ENCODE assay signal across 8 cellular contexts in genomic region chr1:228108742-228109072, GRCh38. TPM values are rescaled to one million over a fixed set of nuclear protein-coding genes. Genes with fewer than 3 reads are reported as not detected.
A peak's percentile ranks its signal among the peaks of the same experiment; 100 is the strongest.
DNase-seq lines count a peak whose midpoint lies in the region; ATAC-seq and TF ChIP-seq lines count a peak whose summit lies in the region.

No MANE protein-coding gene starts in this region.

- ATAC-seq in SK-N-SH treated with all-trans-retinoic acid at 6 μM for 48 hours = no peak; the same call in 1 of the 3 replicates
- ATAC-seq in activated B cell treated with CpG ODN at 0.5 μM for 24 hours (ENCODE audit: low read depth) = no peak
- ATAC-seq in GM21367 (IDR thresholded peaks at IDR 0.05; ENCODE audit: unreplicated experiment) = no peak

- H3K27ac ChIP-seq in SK-N-SH (ENCODE audit: low read depth in 2 of 2, low read length in 1 of 2) (peak overlapping the region; percentile 43 to 79; a peak in 3 of 4 replicates), iPS-18a (ENCODE audit: low read length) (peak overlapping the region; percentile 42), substantia nigra (ENCODE audit: low read depth, low read length, poor library complexity, severe bottlenecking) (peak overlapping the region; percentile 86)

- H3K27me3 Mint-ChIP-seq in activated B cell treated with CpG ODN at 0.5 μM for 24 hours = no peaks in the 10 kb centered on the region

- H3K4me2 ChIP-seq in SK-N-SH = peak overlapping the region; percentile 89

- no peaks in the 10 kb centered on the region for H3K27me3 ChIP-seq in SK-N-SH (ENCODE audit: insufficient read depth)
- peaks cover 8% of the 10 kb centered on the region for H3K27me3 ChIP-seq in iPS-18a (ENCODE audit: control insufficient read depth, insufficient read depth, low read length)

- no peak for TF ChIP-seq EP300 in SK-N-SH (IDR thresholded peaks at IDR 0.05; ENCODE audit: borderline replicate concordance in 1 of 2, low read depth in 1 of 2, low read length in 1 of 2)

- H3K4me3 ChIP-seq in SK-N-SH (ENCODE audit: low read depth in 2 of 2, low read length in 1 of 2) (peak overlapping the region; percentile 100), iPS-18a (ENCODE audit: low read length) (peak overlapping the region; percentile 85)

- H3K27ac Mint-ChIP-seq in activated B cell treated with CpG ODN at 0.5 μM for 24 hours = peak overlapping the region; percentile 93

- H3K4me1 ChIP-seq in SK-N-SH (ENCODE audit: control insufficient read depth in 1 of 2, insufficient read depth in 2 of 2, low read depth in 1 of 2, low read length in 1 of 2) (peaks cover 7 to 33% of the 10 kb centered on the region in 2 experiments; a peak in 3 of 4 replicates), iPS-18a (ENCODE audit: control insufficient read depth, low read depth, low read length) (no peaks in the 10 kb centered on the region)

- H3F3A ChIP-seq in SK-N-SH (replicated peaks; ENCODE audit: insufficient read depth) = no peaks in the 10 kb centered on the region

- POLR2A ChIA-PET in SK-N-SH (lab: Yijun Ruan, JAX) = no interaction called here
- POLR2A ChIA-PET in activated B cell treated with CpG ODN at 0.5 μM for 24 hours (lab: Charles Lee) = interaction anchor here (0.6 to 2.8 kb wide), 4 partner anchors 26 to 58 kb away, joined by 3 to 20 read pairs (median 6); partner anchors contain the start of genes ARF1 and IBA57

- no peaks in the 10 kb centered on the region for H4K20me1 ChIP-seq in SK-N-SH (ENCODE audit: insufficient read depth)

- TF ChIP-seq CTCF in SK-N-SH (IDR thresholded peaks at IDR 0.05) (no peak), activated B cell treated with CpG ODN at 0.5 μM for 24 hours (IDR thresholded peaks at IDR 0.05) (no peak), GM10266 (IDR thresholded peaks at IDR 0.05; ENCODE audit: control insufficient read depth, insufficient read depth, low read depth, missing control alignments) (no peak)

- H3K9me3 ChIP-seq in SK-N-SH (no peaks in the 10 kb centered on the region), iPS-18a (ENCODE audit: control insufficient read depth, low read depth, low read length) (no peaks in the 10 kb centered on the region)

- no peaks in the 10 kb centered on the region for H3K9me2 ChIP-seq in SK-N-SH

- H3K79me2 ChIP-seq in SK-N-SH (ENCODE audit: insufficient read depth) = peaks cover 21% of the 10 kb centered on the region; the same call in 1 of the 2 replicates

- intact Hi-C loops in activated B cell treated with CpG ODN at 0.5 μM for 24 hours (cut with micrococcal nuclease) = loop anchor here (1.0 to 10.0 kb wide), 10 partner anchors 26 to 564 kb away; partner anchors contain the start of genes ARF1, GUK1, IBA57 and RNF187

- peak overlapping the region; percentile 77; the same call in 1 of the 2 replicates for H2AFZ ChIP-seq in SK-N-SH (ENCODE audit: low read depth)

- WGBS in SK-N-SH (ENCODE audit: low lambda C conversion rate) = 0% methylated on average over 1 of the region's 8 CpGs

- H3K9ac ChIP-seq in SK-N-SH (peak overlapping the region; percentile 93), iPS-18a (ENCODE audit: low read length) (peak overlapping the region; percentile 85)

- CTCF ChIA-PET in SK-N-SH (lab: Yijun Ruan, JAX) = interaction anchor here (5.6 kb wide), 1 partner anchor 22 kb away, joined by 31 read pairs; no protein-coding TSS in a partner anchor
- CTCF ChIA-PET in activated B cell treated with CpG ODN at 0.5 μM for 24 hours (lab: Charles Lee) = no interaction called here

- peaks cover 20% of the 10 kb centered on the region for H3K36me3 Mint-ChIP-seq in activated B cell treated with CpG ODN at 0.5 μM for 24 hours (ENCODE audit: low read depth)

- no peak for TF ChIP-seq RAD21 in SK-N-SH (IDR thresholded peaks at IDR 0.05; ENCODE audit: low read length)

- DNase-seq in SK-N-SH (no peak), activated B cell treated with CpG ODN at 0.5 μM for 24 hours (no peak), substantia nigra (lab: John Stamatoyannopoulos, UW) (no peak), GM10266 (ENCODE audit: extremely low spot score) (no peak), DMS114 treated with DMSO at 0.1 percent for 48 hours (lab: John Stamatoyannopoulos, UW; ENCODE audit: unreplicated experiment) (no peak)

- peak overlapping the region; percentile 92 for H3K4me3 Mint-ChIP-seq in activated B cell treated with CpG ODN at 0.5 μM for 24 hours

- H3K36me3 ChIP-seq in SK-N-SH (replicated peaks in 1 of 2; ENCODE audit: control insufficient read depth in 1 of 2, insufficient read depth in 2 of 2, low read length in 1 of 2) = peaks cover 6 to 23% of the 10 kb centered on the region in 2 experiments
- H3K36me3 ChIP-seq in iPS-18a (ENCODE audit: control insufficient read depth, low read depth, low read length) = peaks cover 19% of the 10 kb centered on the region

- no peaks in the 10 kb centered on the region for H3K9me3 Mint-ChIP-seq in activated B cell treated with CpG ODN at 0.5 μM for 24 hours

- H3K4me1 Mint-ChIP-seq in activated B cell treated with CpG ODN at 0.5 μM for 24 hours = peaks cover 30% of the 10 kb centered on the region

TF ChIP-seq in SK-N-SH, 30 proteins besides CTCF, POLR2A, EP300 and RAD21 (continues in another document):
- TF ChIP-seq GABPA (IDR thresholded peaks at IDR 0.05; ENCODE audit: low read depth) (no peak), MXI1 (IDR thresholded peaks at IDR 0.05; ENCODE audit: low read depth, low read length) (no peak), FOXM1 (IDR thresholded peaks at IDR 0.05; ENCODE audit: low read depth) (no peak), ZBTB33 (IDR thresholded peaks at IDR 0.05; ENCODE audit: borderline replicate concordance, low read depth) (no peak)

TF ChIP-seq in SK-N-SH treated with all-trans-retinoic acid at 6 μM for 48 hours, 23 proteins besides CTCF, POLR2A, EP300 and RAD21:
- TF ChIP-seq OSR1 (CRISPR knock-in tag; IDR thresholded peaks at IDR 0.05) = no peak
- no peak for TF ChIP-seq GLIS3 (CRISPR knock-in tag; IDR thresholded peaks at IDR 0.05)
- no peak for TF ChIP-seq CSDC2 (CRISPR knock-in tag; IDR thresholded peaks at IDR 0.05)
- TF ChIP-seq ZC3H10 (CRISPR knock-in tag; IDR thresholded peaks at IDR 0.05) = no peak
- TF ChIP-seq ZFP30 (CRISPR knock-in tag; IDR thresholded peaks at IDR 0.05) = no peak

RNA-seq across cellular contexts. Expression of gene MRPL55, which starts 0.4 kb away (rescaled TPM):
- polyA plus RNA-seq in SK-N-SH (2012; rRNA removed) = 70.3 and 75.3 TPM in 2 replicates
- 27.2 and 49.1 TPM in 2 replicates for polyA plus RNA-seq in SK-N-SH (2012; cell fraction: cytosol; rRNA removed)
- 185 and 306 TPM in 2 replicates for polyA plus RNA-seq in SK-N-SH (2012; cell fraction: nucleus; rRNA removed)
- 34.0 and 34.3 TPM in 2 replicates for total RNA-seq in activated B cell treated with CpG ODN at 0.5 μM for 24 hours

RNA-seq across cellular contexts. Expression of gene C1orf35, which starts 5.6 kb away (rescaled TPM):
- polyA plus RNA-seq in SK-N-SH (2012; rRNA removed) = 28.6 and 42.9 TPM in 2 replicates
- polyA plus RNA-seq in SK-N-SH (2012; cell fraction: cytosol; rRNA removed) = 17.8 and 24.9 TPM in 2 replicates
- 107 and 195 TPM in 2 replicates for polyA plus RNA-seq in SK-N-SH (2012; cell fraction: nucleus; rRNA removed)
- 11.9 and 13.3 TPM in 2 replicates for total RNA-seq in activated B cell treated with CpG ODN at 0.5 μM for 24 hours

RNA-seq across cellular contexts. Expression of gene ARF1, which starts 26.2 kb away (rescaled TPM):
- polyA plus RNA-seq in SK-N-SH (2012; rRNA removed) = 659 and 713 TPM in 2 replicates
- 317 and 453 TPM in 2 replicates for polyA plus RNA-seq in SK-N-SH (2012; cell fraction: cytosol; rRNA removed)
- polyA plus RNA-seq in SK-N-SH (2012; cell fraction: nucleus; rRNA removed) = 442 and 463 TPM in 2 replicates
- 209 and 213 TPM in 2 replicates for total RNA-seq in activated B cell treated with CpG ODN at 0.5 μM for 24 hours

RNA-seq across cellular contexts. Expression of gene GUK1, which starts 31.4 kb away (rescaled TPM):
- polyA plus RNA-seq in SK-N-SH (2012; rRNA removed) = 717 and 742 TPM in 2 replicates
- polyA plus RNA-seq in SK-N-SH (2012; cell fraction: cytosol; rRNA removed) = 457 and 681 TPM in 2 replicates
- 521 and 537 TPM in 2 replicates for polyA plus RNA-seq in SK-N-SH (2012; cell fraction: nucleus; rRNA removed)
- 104 and 119 TPM in 2 replicates for total RNA-seq in activated B cell treated with CpG ODN at 0.5 μM for 24 hours

RNA-seq across cellular contexts. Expression of gene GJC2, which starts 41.0 kb away (rescaled TPM):
- polyA plus RNA-seq in SK-N-SH (2012; rRNA removed) = 0.92 and 0.97 TPM in 2 replicates
- polyA plus RNA-seq in SK-N-SH (2012; cell fraction: cytosol; rRNA removed) = 0.50 and 0.69 TPM in 2 replicates
- 2.1 and 2.9 TPM in 2 replicates for polyA plus RNA-seq in SK-N-SH (2012; cell fraction: nucleus; rRNA removed)
- 0.24 and 0.35 TPM in 2 replicates for total RNA-seq in activated B cell treated with CpG ODN at 0.5 μM for 24 hours
